ENCODE assay signal across 34 cellular contexts in genomic region chr6:40511884-40512283, GRCh38.
DNase-seq lines count a peak whose midpoint lies in the region; ATAC-seq and TF ChIP-seq lines count a peak whose summit lies in the region.
"Had no signal": no experiment of that assay in that cellular context is flagged by ENCODE, and none has a peak within 500 bp of the region (broad histone marks: within the 10 kb centered on the region; RNA-seq: fewer than 3 reads in every experiment).

No MANE protein-coding gene starts in this region.

- H3K4me1 ChIP-seq in parathyroid adenoma = peaks cover 48% of the 10 kb centered on the region
- H3K4me1 ChIP-seq in CD8-positive, alpha-beta T cell (ENCODE audit: insufficient read depth, low read length) = no peaks in the 10 kb centered on the region
- H3K4me1 ChIP-seq: A549, BLaER1, Caco-2 had no signal

- no peak overlapping the region for H3K9ac ChIP-seq in parathyroid adenoma
- H3K9ac ChIP-seq: BLaER1; BLaER1 treated with 17β-estradiol and CSF1 and Interleukin-3, amounts not matched to agents 10 nM and 100 nM had no signal

- peak overlapping the region; percentile 8 for H3K27ac Mint-ChIP-seq in central memory CD8-positive, alpha-beta T cell (ENCODE audit: low read depth)
- no peak overlapping the region for H3K27ac Mint-ChIP-seq in activated T-helper 17 cell treated with anti-CD3 and anti-CD28 coated beads, Interleukin-2, amount 50 U/mL, for 72 hours
- H3K27ac Mint-ChIP-seq in CD8-positive, alpha-beta T cell = no peak overlapping the region
- H3K27ac Mint-ChIP-seq: B cell; CD14-positive monocyte; CD4-positive, alpha-beta T cell; CD8-positive, alpha-beta memory T cell had no signal

- no peaks in the 10 kb centered on the region for H3K4me1 Mint-ChIP-seq in central memory CD8-positive, alpha-beta T cell
- H3K4me1 Mint-ChIP-seq in activated T-helper 17 cell treated with anti-CD3 and anti-CD28 coated beads, Interleukin-2, amount 50 U/mL, for 72 hours = no peaks in the 10 kb centered on the region
- H3K4me1 Mint-ChIP-seq in CD8-positive, alpha-beta T cell (ENCODE audit: low read depth) = peaks cover 3% of the 10 kb centered on the region
- H3K4me1 Mint-ChIP-seq: B cell; CD4-positive, alpha-beta memory T cell; CD4-positive, CD25-positive, alpha-beta regulatory T cell; CD8-positive, alpha-beta memory T cell had no signal

- peak overlapping the region; percentile 86 for H3K27ac ChIP-seq in parathyroid adenoma
- H3K27ac ChIP-seq in CD8-positive, alpha-beta T cell (ENCODE audit: low read depth, low read length) = no peak overlapping the region
- H3K27ac ChIP-seq: 22Rv1; A549; BLaER1; BLaER1 treated with 17β-estradiol and CSF1 and Interleukin-3, amounts not matched to agents 10 nM and 100 nM; C4-2B had no signal

- H3K27me3 ChIP-seq in parathyroid adenoma (ENCODE audit: control insufficient read depth, insufficient read depth, low read length) (no peaks in the 10 kb centered on the region), MG63 (no peaks in the 10 kb centered on the region)
- no peaks in the 10 kb centered on the region for H3K27me3 ChIP-seq in CD8-positive, alpha-beta T cell (ENCODE audit: insufficient read depth, low read length)
- H3K27me3 ChIP-seq: BE2C; BLaER1; BLaER1 treated with 17β-estradiol and CSF1 and Interleukin-3, amounts not matched to agents 10 nM and 100 nM had no signal

- no peak for ATAC-seq in central memory CD8-positive, alpha-beta T cell (replicated peaks; ENCODE audit: extremely low read depth, poor library complexity, severe bottlenecking)
- ATAC-seq in activated T-helper 17 cell treated with anti-CD3 and anti-CD28 coated beads, Interleukin-2, amount 50 U/mL, for 72 hours (replicated peaks) = no peak
- no peak for ATAC-seq in CD8-positive, alpha-beta T cell
- ATAC-seq in GM18517 (IDR thresholded peaks at IDR 0.05; ENCODE audit: unreplicated experiment) = no peak
- ATAC-seq: A549 had no signal

- H3K9me3 ChIP-seq in parathyroid adenoma (ENCODE audit: control insufficient read depth, low read length) (no peaks in the 10 kb centered on the region), MG63 (no peaks in the 10 kb centered on the region)
- H3K9me3 ChIP-seq in CD8-positive, alpha-beta T cell (ENCODE audit: low read length) = no peaks in the 10 kb centered on the region
- H3K9me3 ChIP-seq: A549; BE2C; BLaER1; BLaER1 treated with 17β-estradiol and CSF1 and Interleukin-3, amounts not matched to agents 10 nM and 100 nM; Caco-2 had no signal

- CTCF ChIA-PET in CD8-positive, alpha-beta T cell (lab: Charles Lee) = no interaction called here

- no peaks in the 10 kb centered on the region for H3K36me3 ChIP-seq in parathyroid adenoma (ENCODE audit: control insufficient read depth, insufficient read depth, low read length)
- H3K36me3 ChIP-seq in MG63 = no peaks in the 10 kb centered on the region
- H3K36me3 ChIP-seq in CD8-positive, alpha-beta T cell (ENCODE audit: insufficient read depth, low read length) = no peaks in the 10 kb centered on the region
- H3K36me3 ChIP-seq: BE2C; BLaER1; BLaER1 treated with 17β-estradiol and CSF1 and Interleukin-3, amounts not matched to agents 10 nM and 100 nM had no signal

- no peak for TF ChIP-seq CTCF in parathyroid adenoma (IDR thresholded peaks at IDR 0.05)
- no peak for TF ChIP-seq CTCF in CD8-positive, alpha-beta T cell (IDR thresholded peaks at IDR 0.05)

- H3K79me2 ChIP-seq in parathyroid adenoma = no peaks in the 10 kb centered on the region

- H3K36me3 Mint-ChIP-seq in central memory CD8-positive, alpha-beta T cell (ENCODE audit: insufficient read depth) = peaks cover 1% of the 10 kb centered on the region
- no peaks in the 10 kb centered on the region for H3K36me3 Mint-ChIP-seq in activated T-helper 17 cell treated with anti-CD3 and anti-CD28 coated beads, Interleukin-2, amount 50 U/mL, for 72 hours (ENCODE audit: low read depth)
- H3K36me3 Mint-ChIP-seq in CD8-positive, alpha-beta T cell = no peaks in the 10 kb centered on the region
- H3K36me3 Mint-ChIP-seq: CD14-positive monocyte; CD4-positive, alpha-beta memory T cell; CD4-positive, CD25-positive, alpha-beta regulatory T cell; CD8-positive, alpha-beta memory T cell had no signal

- peak; percentile 55 for DNase-seq in NCI-H69 (lab: John Stamatoyannopoulos, UW)
- no peak for DNase-seq in central memory CD8-positive, alpha-beta T cell (ENCODE audit: low spot score in 2 of 2)
- DNase-seq in islet precursor cell = peak; percentile 64
- DNase-seq in MG63 = no peak
- DNase-seq in CD8-positive, alpha-beta T cell = no peak
- DNase-seq: 8988T; ACHN; AML-193; C1 segment of cervical spinal cord; Caco-2; Calu3; CD4-positive, alpha-beta memory T cell; CD4-positive, alpha-beta T cell; CD4-positive, CD25-positive, alpha-beta regulatory T cell; CD8-positive, alpha-beta memory T cell; COR-L47; DMS 273 treated with DMSO at 0.1 percent for 48 hours; DMS153; DMS53; DMS79; DMS79 treated with DMSO at 0.1 percent for 48 hours; DND-41; EL had no signal

- no peak overlapping the region for H3K4me2 ChIP-seq in parathyroid adenoma (ENCODE audit: low read length)
- H3K4me2 ChIP-seq: A549; BLaER1; BLaER1 treated with 17β-estradiol and CSF1 and Interleukin-3, amounts not matched to agents 10 nM and 100 nM had no signal

- H3K27me3 Mint-ChIP-seq in central memory CD8-positive, alpha-beta T cell = no peaks in the 10 kb centered on the region
- peaks cover 4% of the 10 kb centered on the region for H3K27me3 Mint-ChIP-seq in activated T-helper 17 cell treated with anti-CD3 and anti-CD28 coated beads, Interleukin-2, amount 50 U/mL, for 72 hours
- no peaks in the 10 kb centered on the region for H3K27me3 Mint-ChIP-seq in CD8-positive, alpha-beta T cell (ENCODE audit: low read depth)
- H3K27me3 Mint-ChIP-seq: B cell; CD4-positive, alpha-beta T cell had no signal

- H3K4me3 ChIP-seq in parathyroid adenoma (ENCODE audit: low read depth, low read length) = no peak overlapping the region
- H3K4me3 ChIP-seq in MG63 = no peak overlapping the region
- H3K4me3 ChIP-seq in CD8-positive, alpha-beta T cell (ENCODE audit: low read depth, low read length) = no peak overlapping the region
- H3K4me3 ChIP-seq: A549; BLaER1; BLaER1 treated with 17β-estradiol and CSF1 and Interleukin-3, amounts not matched to agents 10 nM and 100 nM had no signal

- intact Hi-C loops in CD8-positive, alpha-beta T cell (cut with DNase I, micrococcal nuclease) = no loop called here

- H3K9me3 Mint-ChIP-seq in central memory CD8-positive, alpha-beta T cell = no peaks in the 10 kb centered on the region
- no peaks in the 10 kb centered on the region for H3K9me3 Mint-ChIP-seq in activated T-helper 17 cell treated with anti-CD3 and anti-CD28 coated beads, Interleukin-2, amount 50 U/mL, for 72 hours
- no peaks in the 10 kb centered on the region for H3K9me3 Mint-ChIP-seq in CD8-positive, alpha-beta T cell
- H3K9me3 Mint-ChIP-seq: CD14-positive monocyte; CD4-positive, alpha-beta memory T cell; CD4-positive, alpha-beta T cell; CD4-positive, CD25-positive, alpha-beta regulatory T cell; CD8-positive, alpha-beta memory T cell had no signal

- peak overlapping the region; percentile 81 for H2AFZ ChIP-seq in parathyroid adenoma

- no peak overlapping the region for H3K4me3 Mint-ChIP-seq in central memory CD8-positive, alpha-beta T cell
- H3K4me3 Mint-ChIP-seq in activated T-helper 17 cell treated with anti-CD3 and anti-CD28 coated beads, Interleukin-2, amount 50 U/mL, for 72 hours = no peak overlapping the region
- H3K4me3 Mint-ChIP-seq in CD8-positive, alpha-beta T cell = no peak overlapping the region
- H3K4me3 Mint-ChIP-seq: B cell; CD14-positive monocyte; CD4-positive, alpha-beta memory T cell; CD4-positive, alpha-beta T cell; CD4-positive, CD25-positive, alpha-beta regulatory T cell; CD8-positive, alpha-beta memory T cell had no signal

- POLR2A ChIA-PET in CD8-positive, alpha-beta T cell (lab: Charles Lee) = no interaction called here

Comparison
In these comparisons a context has a peak if more than half of its experiments do, and no peak if none do; other contexts are left out.
1. DNase-seq: peak in NCI-H69 (single experiment) and islet precursor cell (single experiment); none in central memory CD8-positive, alpha-beta T cell (0 of 2), MG63 (single experiment) and CD8-positive, alpha-beta T cell (0 of 7).